ENCODE assay signal across 8 cellular contexts in genomic region chr12:132761032-132761910, GRCh38. TPM values are rescaled to one million over a fixed set of nuclear protein-coding genes. Genes with fewer than 3 reads are reported as not detected.
DNase-seq lines count a peak whose midpoint lies in the region; ATAC-seq and TF ChIP-seq lines count a peak whose summit lies in the region.

Gene ANKLE2, minus strand, starts transcription at chr12:132761832. Its CDS starts 34 bp downstream, at chr12:132761798.

- H3K4me2 ChIP-seq in neuronal stem cell (ENCODE audit: insufficient read depth, low read length, poor library complexity, severe bottlenecking) = peak within 1 kb of the TSS; percentile 91

- peak within 1 kb of the TSS; percentile 83 for H3K23ac ChIP-seq in neuronal stem cell (ENCODE audit: low read depth, low read length, poor library complexity)

- DNase-seq in AML-193 (lab: John Stamatoyannopoulos, UW) (peak; percentile 21 to 29), Peyer's patch (peak; percentile 68 to 84 (median 76)), fibroblast of the aortic adventitia (ENCODE audit: low read depth) (peak; percentile 57), neuronal stem cell (ENCODE audit: low spot score) (peak; percentile 51)
- DNase-seq in activated T-helper 2 cell treated with anti-CD3 and anti-CD28 coated beads, Interferon-gamma antibody, Interleukin-2, Interleukin-4, amounts not matched to agents 10 μg/mL and 5 μg/mL and 100 μg/mL, durations not matched to agents 14 hours and 24 hours and 36 hours (ENCODE audit: low spot score) = peak; percentile 74

- H4K8ac ChIP-seq in neuronal stem cell (ENCODE audit: low read depth, low read length) = no peak within 1 kb of the TSS

- peak within 1 kb of the TSS; percentile 56 for H3K14ac ChIP-seq in neuronal stem cell (ENCODE audit: low read length)

- H3K36me3 ChIP-seq in Peyer's patch (peaks cover 0 to 21% (median 0%) of the 10 kb centered on the region in 3 donors), neuronal stem cell (replicated peaks in 1 of 2; ENCODE audit: control insufficient read depth in 2 of 2, insufficient read depth in 2 of 2, low read length in 2 of 2) (peaks cover 6 to 38% of the 10 kb centered on the region in 2 donors), subcutaneous abdominal adipose tissue (ENCODE audit: control insufficient read depth in 5 of 5, insufficient read depth in 5 of 5, low read length in 5 of 5) (peaks cover 0 to 20% (median 0%) of the 10 kb centered on the region in 5 donors)

- peak within 1 kb of the TSS; percentile 100 for H2AFZ ChIP-seq in neuronal stem cell (ENCODE audit: low read length)

- intact Hi-C loops in activated T-helper 2 cell treated with anti-CD3 and anti-CD28 coated beads, Interferon-gamma antibody, Interleukin-2, Interleukin-4, amounts not matched to agents 10 μg/mL and 5 μg/mL and 100 μg/mL, durations not matched to agents 14 hours and 24 hours and 36 hours (cut with micrococcal nuclease) = loop anchor here (2.0 to 10.0 kb wide), 6 partner anchors 46 to 321 kb away; partner anchors contain the start of genes GOLGA3, PGAM5, POLE and PXMP2

- peak within 1 kb of the TSS; percentile 97 to 99 (median 98) for H3K27ac ChIP-seq in Peyer's patch
- peak within 1 kb of the TSS; percentile 98 for H3K27ac ChIP-seq in neuronal stem cell (replicated peaks; ENCODE audit: low read length)
- H3K27ac ChIP-seq in subcutaneous abdominal adipose tissue (ENCODE audit: low read depth, low read length) = peak within 1 kb of the TSS; percentile 95

- H4K91ac ChIP-seq in neuronal stem cell (ENCODE audit: low read depth, low read length, poor library complexity) = no peak within 1 kb of the TSS

- ATAC-seq in GM18909 (IDR thresholded peaks at IDR 0.05; ENCODE audit: poor library complexity, unreplicated experiment) (peak; percentile 39), HG03159 (IDR thresholded peaks at IDR 0.05; ENCODE audit: unreplicated experiment) (peak; percentile 29)

- TF ChIP-seq POLR2A in Peyer's patch (IDR thresholded peaks at IDR 0.05) = no peak

- peaks cover 19% of the 10 kb centered on the region for H3K4me1 Mint-ChIP-seq in activated T-helper 2 cell treated with anti-CD3 and anti-CD28 coated beads, Interferon-gamma antibody, Interleukin-2, Interleukin-4, amounts not matched to agents 10 μg/mL and 5 μg/mL and 100 μg/mL, durations not matched to agents 14 hours and 24 hours and 36 hours (ENCODE audit: low read depth)

- H2AK5ac ChIP-seq in neuronal stem cell (ENCODE audit: low read depth, low read length) = peak within 1 kb of the TSS; percentile 94

- peak within 1 kb of the TSS; percentile 97 for H3K27ac Mint-ChIP-seq in activated T-helper 2 cell treated with anti-CD3 and anti-CD28 coated beads, Interferon-gamma antibody, Interleukin-2, Interleukin-4, amounts not matched to agents 10 μg/mL and 5 μg/mL and 100 μg/mL, durations not matched to agents 14 hours and 24 hours and 36 hours

- H2BK12ac ChIP-seq in neuronal stem cell (ENCODE audit: low read length) = no peak within 1 kb of the TSS

- H3K9ac ChIP-seq in neuronal stem cell (ENCODE audit: low read depth, low read length, poor library complexity) (peak within 1 kb of the TSS; percentile 97), subcutaneous abdominal adipose tissue (ENCODE audit: low read length in 5 of 5) (peak within 1 kb of the TSS; percentile 65 to 93 (median 90))

- H3K4me3 ChIP-seq in Peyer's patch (peak within 1 kb of the TSS; percentile 86 to 98 (median 92)), fibroblast of the aortic adventitia (ENCODE audit: low read depth, low read length) (peak within 1 kb of the TSS; percentile 86), neuronal stem cell (ENCODE audit: low read length in 2 of 2) (peak within 1 kb of the TSS; percentile 65 to 97), subcutaneous abdominal adipose tissue (ENCODE audit: low read depth in 1 of 5, low read length in 5 of 5) (peak within 1 kb of the TSS; percentile 75 to 92 (median 80))

- H3K18ac ChIP-seq in neuronal stem cell (ENCODE audit: low read length) = peak within 1 kb of the TSS; percentile 98

- H3K4me3 Mint-ChIP-seq in activated T-helper 2 cell treated with anti-CD3 and anti-CD28 coated beads, Interferon-gamma antibody, Interleukin-2, Interleukin-4, amounts not matched to agents 10 μg/mL and 5 μg/mL and 100 μg/mL, durations not matched to agents 14 hours and 24 hours and 36 hours (ENCODE audit: low read depth) = peak within 1 kb of the TSS; percentile 94

- H3K27me3 ChIP-seq in Peyer's patch (no peaks in the 10 kb centered on the region), neuronal stem cell (ENCODE audit: control insufficient read depth in 3 of 3, insufficient read depth in 3 of 3, low read depth in 1 of 3, low read length in 3 of 3) (no peaks in the 10 kb centered on the region), subcutaneous abdominal adipose tissue (ENCODE audit: control insufficient read depth in 5 of 5, insufficient read depth in 4 of 5, low read length in 5 of 5) (no peaks in the 10 kb centered on the region)

- peaks cover 32% of the 10 kb centered on the region for H3K36me3 Mint-ChIP-seq in activated T-helper 2 cell treated with anti-CD3 and anti-CD28 coated beads, Interferon-gamma antibody, Interleukin-2, Interleukin-4, amounts not matched to agents 10 μg/mL and 5 μg/mL and 100 μg/mL, durations not matched to agents 14 hours and 24 hours and 36 hours (ENCODE audit: low read depth)

- no CpG with 5 or more reads among the region's 95 CpGs for WGBS in neuronal stem cell (ENCODE audit: extremely low coverage in 2 of 2, insufficient read length in 2 of 2, insufficient replicate concordance in 1 of 2), 2 donors

- H3K9me3 ChIP-seq in Peyer's patch (no peaks in the 10 kb centered on the region), neuronal stem cell (replicated peaks in 1 of 2; ENCODE audit: control insufficient read depth in 2 of 2, insufficient read depth in 1 of 2, low read depth in 1 of 2, low read length in 2 of 2) (no peaks in the 10 kb centered on the region), subcutaneous abdominal adipose tissue (ENCODE audit: control insufficient read depth in 5 of 5, low read length in 5 of 5) (no peaks in the 10 kb centered on the region)

- H2BK120ac ChIP-seq in neuronal stem cell (ENCODE audit: low read depth, low read length) = no peak within 1 kb of the TSS

- H3K79me1 ChIP-seq in neuronal stem cell (ENCODE audit: low read depth, low read length) = peaks cover 6% of the 10 kb centered on the region

- H3K4me1 ChIP-seq in Peyer's patch = peaks cover 0 to 14% (median 10%) of the 10 kb centered on the region in 4 donors
- peaks cover 7 to 8% of the 10 kb centered on the region in 2 donors for H3K4me1 ChIP-seq in neuronal stem cell (ENCODE audit: control insufficient read depth in 2 of 2, insufficient read depth in 1 of 2, low read depth in 1 of 2, low read length in 2 of 2)
- H3K4me1 ChIP-seq in subcutaneous abdominal adipose tissue (ENCODE audit: control insufficient read depth in 5 of 5, insufficient read depth in 5 of 5, low read length in 5 of 5) = peaks cover 5 to 28% (median 24%) of the 10 kb centered on the region in 5 donors

- H2BK15ac ChIP-seq in neuronal stem cell (ENCODE audit: low read length) = peak within 1 kb of the TSS; percentile 96

- H3K27me3 Mint-ChIP-seq in activated T-helper 2 cell treated with anti-CD3 and anti-CD28 coated beads, Interferon-gamma antibody, Interleukin-2, Interleukin-4, amounts not matched to agents 10 μg/mL and 5 μg/mL and 100 μg/mL, durations not matched to agents 14 hours and 24 hours and 36 hours (ENCODE audit: low read depth) = no peaks in the 10 kb centered on the region

- peak within 1 kb of the TSS; percentile 100 for H2BK5ac ChIP-seq in neuronal stem cell (ENCODE audit: low read length)

- no peaks in the 10 kb centered on the region for H3K9me3 Mint-ChIP-seq in activated T-helper 2 cell treated with anti-CD3 and anti-CD28 coated beads, Interferon-gamma antibody, Interleukin-2, Interleukin-4, amounts not matched to agents 10 μg/mL and 5 μg/mL and 100 μg/mL, durations not matched to agents 14 hours and 24 hours and 36 hours

- TF ChIP-seq CTCF in Peyer's patch (IDR thresholded peaks at IDR 0.05) (no peak), fibroblast of the aortic adventitia (IDR thresholded peaks at IDR 0.05; ENCODE audit: insufficient read depth, low read length) (no peak)

- peak within 1 kb of the TSS; percentile 66 for H3K4ac ChIP-seq in neuronal stem cell (ENCODE audit: low read length)

RNA-seq across cellular contexts. Expression of gene ANKLE2, which starts in this region (rescaled TPM):
- total RNA-seq in Peyer's patch (100 to 1,000 TPM in 3 of 4 donors, 10 to 100 TPM in 1; 69.0 to 286 (median 133) TPM), fibroblast of the aortic adventitia (ENCODE audit: low replicate concordance) (58.5 and 68.4 TPM in 2 replicates)
- 143 and 152 TPM in 2 replicates for total RNA-seq in activated T-helper 2 cell treated with anti-CD3 and anti-CD28 coated beads, Interferon-gamma antibody, Interleukin-2, Interleukin-4, amounts not matched to agents 10 μg/mL and 5 μg/mL and 100 μg/mL, durations not matched to agents 14 hours and 24 hours and 36 hours
- polyA plus RNA-seq in neuronal stem cell (2013, experiment 1 of 2) = 34.7 TPM
- 30.8 TPM for polyA plus RNA-seq in neuronal stem cell (2013, experiment 2 of 2)

Comparison
In these comparisons a context has a peak if more than half of its experiments do, and no peak if none do; other contexts are left out.
1. Peak in every context shown above with its lines: DNase-seq, ATAC-seq, H3K4me3 ChIP-seq and H3K27ac ChIP-seq.
2. DNase-seq: peak in every context shown above with its lines; median percentile 76 in Peyer's patch; 74 in activated T-helper 2 cell treated with anti-CD3 and anti-CD28 coated beads, Interferon-gamma antibody, Interleukin-2, Interleukin-4, amounts not matched to agents 10 μg/mL and 5 μg/mL and 100 μg/mL, durations not matched to agents 14 hours and 24 hours and 36 hours; 57 in fibroblast of the aortic adventitia; 51 in neuronal stem cell; 25 in AML-193.